ENCODE assay signal across 14 cellular contexts in the genomic region with DNA sequence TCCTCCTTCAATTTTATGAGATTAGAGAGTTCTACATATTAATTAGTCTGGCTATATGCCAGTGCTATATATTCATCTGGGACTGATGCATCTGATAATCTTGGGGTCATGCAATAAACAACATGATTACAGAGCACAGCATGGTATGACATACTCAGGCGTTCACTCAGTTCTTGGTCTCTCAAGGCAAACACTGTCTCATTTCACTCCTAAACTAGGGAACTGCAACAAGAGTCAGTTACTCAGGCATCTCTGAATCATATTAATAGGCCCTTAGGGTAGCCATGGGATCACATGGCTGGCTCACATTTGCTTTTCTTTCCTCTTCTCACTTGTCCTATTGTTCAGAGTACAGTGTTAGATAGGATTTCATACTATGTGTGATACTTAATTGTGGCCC.
DNase-seq lines count a peak whose midpoint lies in the region; ATAC-seq, FAIRE-seq and TF ChIP-seq lines count a peak whose summit lies in the region.
"Had no signal": no experiment of that assay in that cellular context is flagged by ENCODE, and none has a peak within 500 bp of the region (broad histone marks: within the 10 kb centered on the region; RNA-seq: fewer than 3 reads in every experiment).

No MANE protein-coding gene starts in this region.

- no peak for TF ChIP-seq CTCF in AG09319 (IDR thresholded peaks at IDR 0.05; ENCODE audit: low read depth, low read length)
- no peak for TF ChIP-seq CTCF in IMR-90 (conservative IDR thresholded peaks at IDR 0.05; ENCODE audit: low read depth, low read length)
- TF ChIP-seq CTCF in bronchial epithelial cell (IDR thresholded peaks at IDR 0.05; ENCODE audit: insufficient read depth, low read length, severe bottlenecking) = no peak

- DNase-seq in AG09319 (ENCODE audit: extremely low read depth, low read depth) = peak; percentile 11
- DNase-seq in IMR-90 = peak; percentile 67
- DNase-seq in bronchial epithelial cell (ENCODE audit: low read depth) = peak; percentile 96
- peak; percentile 8 for DNase-seq in kidney glomerular epithelial cell (lab: John Stamatoyannopoulos, UW)
- DNase-seq in HAP-1 (ENCODE audit: low spot score in 2 of 2) = no peak
- DNase-seq in activated naive CD4-positive, alpha-beta T cell (lab: John Stamatoyannopoulos, UW) = no peak
- no peak for DNase-seq in KBM-7
- DNase-seq in substantia nigra (lab: John Stamatoyannopoulos, UW) = no peak
- DNase-seq: activated CD8-positive, alpha-beta T cell treated with anti-CD3 and anti-CD28 coated beads for 36 hours; colonic mucosa; left ventricle myocardium superior; naive B cell had no signal

- H3K4me1 ChIP-seq in IMR-90 (ENCODE audit: control insufficient read depth, insufficient read depth, low read length) (no peaks in the 10 kb centered on the region), HAP-1 (peaks cover 6% of the 10 kb centered on the region)
- H3K4me1 ChIP-seq: colonic mucosa, prostate gland had no signal

- no peak overlapping the region for H3K23ac ChIP-seq in IMR-90 (ENCODE audit: low read depth, low read length)

- H3K79me1 ChIP-seq in IMR-90 (ENCODE audit: low read depth in 1 of 2, low read length in 2 of 2) = no peaks in the 10 kb centered on the region

- H3K27me3 ChIP-seq in IMR-90 (ENCODE audit: control insufficient read depth, insufficient read depth, low read length) = no peaks in the 10 kb centered on the region; the same call in 1 of the 2 replicates
- no peaks in the 10 kb centered on the region for H3K27me3 ChIP-seq in bronchial epithelial cell (ENCODE audit: control insufficient read depth, insufficient read depth, low read length)
- H3K27me3 ChIP-seq in HAP-1 (ENCODE audit: low read depth) = no peaks in the 10 kb centered on the region; the same call in 1 of the 2 replicates
- H3K27me3 ChIP-seq: colonic mucosa had no signal

- no peak overlapping the region for H2AFZ ChIP-seq in IMR-90 (replicated peaks; ENCODE audit: low read length, poor library complexity)

- no peak overlapping the region for H2BK15ac ChIP-seq in IMR-90 (ENCODE audit: low read depth, low read length)

- no peak overlapping the region for H2BK120ac ChIP-seq in IMR-90 (ENCODE audit: low read depth, low read length)

- dilution Hi-C loops in IMR-90 (cut with HindIII; ENCODE audit: low sequenced_read_pairs, unreplicated experiment) = no loop called here

- no peak overlapping the region for H4K91ac ChIP-seq in IMR-90 (ENCODE audit: insufficient read depth, low read depth, low read length)

- WGBS in IMR-90 (ENCODE audit: extremely low coverage in 2 of 2, insufficient read length in 1 of 2), 2 experiments = no CpG with 5 or more reads among the region's 1 CpG

- H4K5ac ChIP-seq in IMR-90 (ENCODE audit: low read depth, low read length) = no peak overlapping the region

- CTCF ChIA-PET in IMR-90 (lab: Yijun Ruan, JAX) = interaction anchor here (0.6 to 1.5 kb wide), 3 partner anchors 13 to 795 kb away, joined by 3 to 8 read pairs (median 4); no protein-coding TSS in a partner anchor

- FAIRE-seq in bronchial epithelial cell (lab: Jason Lieb, UNC) = no peak
- FAIRE-seq: TTC549 had no signal

- intact Hi-C loops in IMR-90 (cut with micrococcal nuclease) = loop anchor here (2.0 kb wide), 2 partner anchors 1041 to 1049 kb away; no protein-coding TSS in a partner anchor

- in situ Hi-C loops in IMR-90 (cut with MboI; ENCODE audit: low sequenced_read_pairs) (loop anchor here (5.0 to 25.0 kb wide), 2 partner anchors 1035 to 1250 kb away; no protein-coding TSS in a partner anchor), HAP-1 (cut with MboI; ENCODE audit: low sequenced_read_pairs) (loop anchor here (10.0 kb wide), 1 partner anchor 1053 kb away; no protein-coding TSS in a partner anchor), KBM-7 (cut with MboI; ENCODE audit: low pct_unique_long_range_greater_than_20kb, low sequenced_read_pairs) (loop anchor here (25.0 kb wide), 2 partner anchors 775 to 1050 kb away; a partner anchor contains a TSS)

- no peak overlapping the region for H2BK5ac ChIP-seq in IMR-90 (ENCODE audit: low read depth, low read length, poor library complexity, severe bottlenecking)

- no peaks in the 10 kb centered on the region for H4K20me1 ChIP-seq in IMR-90 (ENCODE audit: insufficient read depth, low read length)

- no peaks in the 10 kb centered on the region for H3K9me1 ChIP-seq in IMR-90 (ENCODE audit: insufficient read depth, low read length)

- H4K8ac ChIP-seq in IMR-90 (ENCODE audit: low read depth in 2 of 2, low read length in 2 of 2) = no peak overlapping the region

- H3K18ac ChIP-seq in IMR-90 (ENCODE audit: low read depth, low read length) = no peak overlapping the region

- no peak overlapping the region for H3K27ac ChIP-seq in IMR-90 (ENCODE audit: insufficient read depth, low read length)
- no peak overlapping the region for H3K27ac ChIP-seq in substantia nigra (ENCODE audit: low read depth, low read length, poor library complexity, severe bottlenecking)
- H3K27ac ChIP-seq: colonic mucosa, prostate gland had no signal

- TF ChIP-seq POLR2A in IMR-90 (IDR thresholded peaks at IDR 0.05; ENCODE audit: low read depth, low read length) = no peak

- no peak overlapping the region for H3K4me2 ChIP-seq in IMR-90 (ENCODE audit: low read depth, low read length)

- no peak overlapping the region for H3K14ac ChIP-seq in IMR-90 (replicated peaks; ENCODE audit: low read depth, low read length)

- H3K9me3 ChIP-seq in IMR-90 (ENCODE audit: control insufficient read depth, insufficient read depth, low read length) = no peaks in the 10 kb centered on the region
- H3K9me3 ChIP-seq in HAP-1 = no peaks in the 10 kb centered on the region
- H3K9me3 ChIP-seq: colonic mucosa, prostate gland had no signal

- H2AK5ac ChIP-seq in IMR-90 (ENCODE audit: low read depth, low read length) = no peak overlapping the region

- no peaks in the 10 kb centered on the region for H3K36me3 ChIP-seq in IMR-90 (ENCODE audit: control insufficient read depth, insufficient read depth, low read length)
- H3K36me3 ChIP-seq in bronchial epithelial cell (ENCODE audit: control insufficient read depth, insufficient read depth, low read length) = no peaks in the 10 kb centered on the region
- H3K36me3 ChIP-seq in HAP-1 (replicated peaks) = no peaks in the 10 kb centered on the region
- H3K36me3 ChIP-seq: colonic mucosa, prostate gland had no signal

- H3K4me3 ChIP-seq in IMR-90 (ENCODE audit: insufficient read depth, low read depth, low read length) (no peak overlapping the region), bronchial epithelial cell (ENCODE audit: low read depth, low read length) (no peak overlapping the region), HAP-1 (no peak overlapping the region)
- H3K4me3 ChIP-seq: colonic mucosa, prostate gland had no signal

- ATAC-seq in IMR-90 (ENCODE audit: low read depth) = peak; percentile 72
- ATAC-seq: activated CD8-positive, alpha-beta T cell treated with anti-CD3 and anti-CD28 coated beads for 36 hours; left ventricle myocardium superior had no signal

- no peak overlapping the region for H3K4ac ChIP-seq in IMR-90 (ENCODE audit: low read depth, low read length)

- H3K56ac ChIP-seq in IMR-90 (ENCODE audit: extremely low read depth, insufficient read depth, low read length) = no peak overlapping the region

- no peak overlapping the region for H2AK9ac ChIP-seq in IMR-90 (replicated peaks; ENCODE audit: low read depth, low read length, poor library complexity)

- H2BK20ac ChIP-seq in IMR-90 (ENCODE audit: low read depth, low read length) = no peak overlapping the region

- POLR2A ChIA-PET in IMR-90 (lab: Charles Lee; ENCODE audit: unreplicated experiment) = no interaction called here

- no peak overlapping the region for H3K9ac ChIP-seq in IMR-90 (ENCODE audit: low read depth, low read length)

- TF ChIP-seq RAD21 in IMR-90 (IDR thresholded peaks at IDR 0.05; ENCODE audit: low read length) = no peak

- BruUV-seq in IMR-90 (replicated peaks; lab: Mats Ljungman, UMichigan) = no TSS peak

TF ChIP-seq in IMR-90, 13 proteins besides CTCF, POLR2A, EP300 and RAD21:
- TF ChIP-seq RCOR1 (IDR thresholded peaks at IDR 0.05; ENCODE audit: insufficient replicate concordance, low read length) (no peak), CEBPB (IDR thresholded peaks at IDR 0.05; ENCODE audit: low read depth, low read length) (peak; percentile 85), MXI1 (IDR thresholded peaks at IDR 0.05; ENCODE audit: borderline replicate concordance, low read depth, low read length) (no peak), SMC3 (IDR thresholded peaks at IDR 0.05; ENCODE audit: low read depth, low read length) (no peak)
- TF ChIP-seq, protein P1, sequence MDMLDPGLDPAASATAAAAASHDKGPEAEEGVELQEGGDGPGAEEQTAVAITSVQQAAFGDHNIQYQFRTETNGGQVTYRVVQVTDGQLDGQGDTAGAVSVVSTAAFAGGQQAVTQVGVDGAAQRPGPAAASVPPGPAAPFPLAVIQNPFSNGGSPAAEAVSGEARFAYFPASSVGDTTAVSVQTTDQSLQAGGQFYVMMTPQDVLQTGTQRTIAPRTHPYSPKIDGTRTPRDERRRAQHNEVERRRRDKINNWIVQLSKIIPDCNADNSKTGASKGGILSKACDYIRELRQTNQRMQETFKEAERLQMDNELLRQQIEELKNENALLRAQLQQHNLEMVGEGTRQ (IDR thresholded peaks at IDR 0.05; ENCODE audit: low read depth, low read length) = peak; percentile 50; the same call in 1 of the 2 replicates

Comparison
In these comparisons a context has a peak if more than half of its experiments do, and no peak if none do; other contexts are left out.
1. DNase-seq: peak in AG09319 (single experiment), IMR-90 (single experiment), bronchial epithelial cell (single experiment) and kidney glomerular epithelial cell (single experiment); none in HAP-1 (0 of 2), activated naive CD4-positive, alpha-beta T cell (0 of 4), KBM-7 (single experiment) and substantia nigra (0 of 49).